In the genomic region with DNA sequence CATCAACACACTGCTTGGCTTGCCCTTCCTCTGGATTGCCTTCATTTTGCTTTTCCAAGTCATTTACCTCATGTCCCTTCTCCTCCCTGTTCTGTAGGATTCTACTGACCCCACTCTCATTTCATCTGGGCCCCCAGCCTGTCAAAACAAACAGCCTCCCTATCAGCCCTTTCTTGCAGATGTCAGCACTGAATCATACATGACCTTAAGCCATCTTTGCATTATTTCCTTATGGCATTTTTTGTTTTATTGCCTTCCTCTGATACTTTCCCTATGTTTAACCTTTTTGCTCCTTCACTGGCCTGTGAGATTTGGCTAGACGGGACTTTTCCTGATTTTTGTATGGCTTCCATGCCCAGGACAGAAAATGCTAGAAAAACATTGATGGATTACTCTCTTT, we compare ENCODE assay signal across 2 cellular contexts.
A peak's percentile ranks its signal among the peaks of the same experiment; 100 is the strongest.
TF ChIP-seq lines count a peak whose summit lies in the region.

No MANE protein-coding gene starts in this region.

TF ChIP-seq in IMR-90, 13 proteins besides CTCF, POLR2A, EP300 and RAD21:
- TF ChIP-seq FOS (IDR thresholded peaks at IDR 0.05; ENCODE audit: low read depth, low read length) (no peak), MAFK (IDR thresholded peaks at IDR 0.05; ENCODE audit: low read depth, low read length) (peak; percentile 31; the same call in 1 of the 2 replicates)

TF ChIP-seq in endothelial cell of umbilical vein, 7 proteins besides CTCF, POLR2A, EP300 and RAD21:
- TF ChIP-seq EZH2 (IDR thresholded peaks at IDR 0.05; ENCODE audit: borderline replicate concordance, low read depth, low read length, severe bottlenecking) = no peak
- peak; percentile 18 for TF ChIP-seq POLR2AphosphoS5 (IDR thresholded peaks at IDR 0.05; ENCODE audit: insufficient read depth, low read depth, low read length)
- TF ChIP-seq, protein P1, sequence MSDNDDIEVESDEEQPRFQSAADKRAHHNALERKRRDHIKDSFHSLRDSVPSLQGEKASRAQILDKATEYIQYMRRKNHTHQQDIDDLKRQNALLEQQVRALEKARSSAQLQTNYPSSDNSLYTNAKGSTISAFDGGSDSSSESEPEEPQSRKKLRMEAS (IDR thresholded peaks at IDR 0.05; ENCODE audit: insufficient read depth, insufficient read length) = no peak
